Comparison of ENCODE assay signal across 11 cellular contexts in genomic region chr2:236166157-236166780, GRCh38. TPM values are rescaled to one million over a fixed set of nuclear protein-coding genes. Genes with fewer than 3 reads are reported as not detected.
DNase-seq lines count a peak whose midpoint lies in the region; ATAC-seq and TF ChIP-seq lines count a peak whose summit lies in the region.
"Had no signal": no experiment of that assay in that cellular context is flagged by ENCODE, and none has a peak within 500 bp of the region (broad histone marks: within the 10 kb centered on the region; RNA-seq: fewer than 3 reads in every experiment).

No MANE protein-coding gene starts in this region.

- intact Hi-C loops in left ventricle myocardium inferior (cut with micrococcal nuclease) = no loop called here
- intact Hi-C loops in cardiac septum (cut with DNase I) = no loop called here

- TF ChIP-seq CTCF in left ventricle myocardium inferior (IDR thresholded peaks at IDR 0.05; ENCODE audit: borderline replicate concordance) (no peak), astrocyte of the spinal cord (IDR thresholded peaks at IDR 0.05; ENCODE audit: low read depth, low read length) (no peak), upper lobe of left lung (IDR thresholded peaks at IDR 0.05) (no peak)

- H3K4me1 ChIP-seq in left ventricle myocardium inferior (peaks cover 74% of the 10 kb centered on the region), mesodermal cell (ENCODE audit: control insufficient read depth, insufficient read depth, low read length, poor library complexity, severe bottlenecking) (peaks cover 26% of the 10 kb centered on the region), upper lobe of left lung (peaks cover 44 to 60% (median 51%) of the 10 kb centered on the region in 4 donors)

- H3K27me3 ChIP-seq in left ventricle myocardium inferior (ENCODE audit: low read depth) = peaks cover 100% of the 10 kb centered on the region
- H3K27me3 ChIP-seq in upper lobe of left lung = peaks cover 4 to 85% (median 59%) of the 10 kb centered on the region in 4 donors

- no peak for TF ChIP-seq POLR2A in upper lobe of left lung (IDR thresholded peaks at IDR 0.05)

- in situ Hi-C loops in astrocyte of the spinal cord (cut with HindIII; ENCODE audit: low sequenced_read_pairs) = no loop called here

- TF ChIP-seq EP300 in upper lobe of left lung (IDR thresholded peaks at IDR 0.05) = no peak

- H3K4me3 ChIP-seq in left ventricle myocardium inferior (peak overlapping the region; percentile 59), astrocyte of the spinal cord (ENCODE audit: low read depth, low read length) (peak overlapping the region; percentile 33), mesodermal cell (ENCODE audit: extremely low read depth, insufficient read depth, low read length, poor library complexity, severe bottlenecking) (peak overlapping the region; percentile 48), upper lobe of left lung (peak overlapping the region in 3 of 4 donors; percentile 18 to 32 (median 25))

- DNase-seq in left ventricle myocardium inferior (no peak), cardiac septum (ENCODE audit: low spot score) (no peak), astrocyte of the spinal cord (ENCODE audit: low read depth, low spot score) (no peak), upper lobe of left lung (peak in 1 of 2 donors; percentile 82), RPMI8226 (no peak)
- DNase-seq: GDM1 had no signal

- H3K27ac ChIP-seq in left ventricle myocardium inferior (replicated peaks) (no peak overlapping the region), mesodermal cell (ENCODE audit: low read depth, low read length, severe bottlenecking) (no peak overlapping the region), upper lobe of left lung (no peak overlapping the region)

- H3K36me3 ChIP-seq in left ventricle myocardium inferior (no peaks in the 10 kb centered on the region), mesodermal cell (ENCODE audit: control insufficient read depth, insufficient read depth, low read length) (no peaks in the 10 kb centered on the region), upper lobe of left lung (no peaks in the 10 kb centered on the region)

- ATAC-seq in upper lobe of left lung (ENCODE audit: low FRiP score in 2 of 2) (no peak), GM21367 (IDR thresholded peaks at IDR 0.05; ENCODE audit: unreplicated experiment) (no peak), GM18867 (IDR thresholded peaks at IDR 0.05; ENCODE audit: unreplicated experiment) (no peak)

- 6 to 8% methylated on average over 22 to 29 of the region's 41 CpGs for WGBS in mesodermal cell (ENCODE audit: insufficient coverage in 2 of 2), 2 experiments
- WGBS in upper lobe of left lung, 2 donors = 4 to 9% methylated on average over 15 to 34 of the region's 41 CpGs

- H3K9me3 ChIP-seq in left ventricle myocardium inferior (replicated peaks) = no peaks in the 10 kb centered on the region
- H3K9me3 ChIP-seq in mesodermal cell (ENCODE audit: control insufficient read depth, low read length) = no peaks in the 10 kb centered on the region
- H3K9me3 ChIP-seq in upper lobe of left lung = no peaks in the 10 kb centered on the region

RNA-seq across cellular contexts. Expression of gene GBX2, which starts 1.9 kb away (rescaled TPM):
- total RNA-seq in left ventricle myocardium inferior (not detected), cardiac septum (not detected), upper lobe of left lung (not detected)
- 4.8 TPM for polyA plus RNA-seq in mesodermal cell (2013, experiment 1 of 2)
- polyA plus RNA-seq in mesodermal cell (2013, experiment 2 of 2) = 2.6 TPM
- total RNA-seq: bronchial epithelial cell, mononuclear cell had no signal
